ENCODE assay signal across 1 cellular context in the genomic region with DNA sequence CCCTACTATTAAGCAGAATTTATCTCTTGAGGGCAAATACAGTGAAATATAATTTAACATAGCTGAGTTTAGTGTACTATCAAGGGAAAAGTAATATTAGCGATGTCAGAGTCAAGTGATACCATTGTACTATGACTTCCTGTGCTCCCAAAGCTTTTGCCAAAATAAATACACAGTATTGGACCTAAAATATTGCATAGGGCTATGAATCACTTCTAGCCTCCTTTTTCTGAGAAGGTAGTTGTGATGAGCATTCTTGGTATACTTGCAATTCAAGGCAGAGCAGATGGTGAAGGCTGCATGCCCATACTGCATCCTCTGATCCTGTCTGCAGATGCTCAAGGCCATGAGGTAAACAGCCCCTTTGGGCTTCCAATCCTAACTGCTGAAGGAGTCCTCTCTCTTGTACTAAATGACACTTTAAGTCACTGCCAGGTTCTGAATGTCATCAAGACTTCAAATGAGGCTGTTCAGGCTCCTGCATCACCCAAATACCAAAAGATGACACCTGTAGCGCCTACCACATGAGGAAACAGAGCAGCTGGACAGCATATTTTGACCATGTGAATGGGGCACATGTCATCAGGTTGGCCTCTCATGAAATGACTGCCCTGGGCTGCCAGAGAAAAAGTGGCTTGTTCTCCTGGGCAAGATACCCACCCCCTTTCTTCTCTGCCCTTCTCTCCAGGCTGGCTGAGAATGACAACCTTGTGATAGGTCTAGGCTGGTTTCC.
TF ChIP-seq lines count a peak whose summit lies in the region.

No MANE protein-coding gene starts in this region.

TF ChIP-seq in IMR-90, 13 proteins besides CTCF, POLR2A, EP300 and RAD21 (continued from another document):
- TF ChIP-seq CEBPB (IDR thresholded peaks at IDR 0.05; ENCODE audit: low read depth, low read length), result peak; percentile 66
- TF ChIP-seq, protein P1, sequence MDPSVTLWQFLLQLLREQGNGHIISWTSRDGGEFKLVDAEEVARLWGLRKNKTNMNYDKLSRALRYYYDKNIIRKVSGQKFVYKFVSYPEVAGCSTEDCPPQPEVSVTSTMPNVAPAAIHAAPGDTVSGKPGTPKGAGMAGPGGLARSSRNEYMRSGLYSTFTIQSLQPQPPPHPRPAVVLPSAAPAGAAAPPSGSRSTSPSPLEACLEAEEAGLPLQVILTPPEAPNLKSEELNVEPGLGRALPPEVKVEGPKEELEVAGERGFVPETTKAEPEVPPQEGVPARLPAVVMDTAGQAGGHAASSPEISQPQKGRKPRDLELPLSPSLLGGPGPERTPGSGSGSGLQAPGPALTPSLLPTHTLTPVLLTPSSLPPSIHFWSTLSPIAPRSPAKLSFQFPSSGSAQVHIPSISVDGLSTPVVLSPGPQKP (IDR thresholded peaks at IDR 0.05; ENCODE audit: borderline replicate concordance, low read depth, low read length), result no peak
- TF ChIP-seq FOS (IDR thresholded peaks at IDR 0.05; ENCODE audit: low read depth, low read length), result no peak
- no peak for TF ChIP-seq CHD1 (IDR thresholded peaks at IDR 0.05; ENCODE audit: low read depth, low read length)
- TF ChIP-seq MAZ (IDR thresholded peaks at IDR 0.05; ENCODE audit: borderline replicate concordance, low read depth, low read length), result no peak
- TF ChIP-seq BHLHE40 (IDR thresholded peaks at IDR 0.05; ENCODE audit: low read depth, low read length), result peak; percentile 20; the same call in 1 of the 2 replicates
- TF ChIP-seq NFE2L2 (IDR thresholded peaks at IDR 0.05; ENCODE audit: low read depth, low read length), result no peak
- TF ChIP-seq MAFK (IDR thresholded peaks at IDR 0.05; ENCODE audit: low read depth, low read length), result no peak
